In genomic region chr17:74430706-74431567, GRCh38 we compare ENCODE assay signal across 7 cellular contexts. TPM values are rescaled to one million over a fixed set of nuclear protein-coding genes. Genes with fewer than 3 reads are reported as not detected.
DNase-seq lines count a peak whose midpoint lies in the region; TF ChIP-seq lines count a peak whose summit lies in the region.

No MANE protein-coding gene starts in this region.

- no peaks in the 10 kb centered on the region for H3K27me3 ChIP-seq in HAP-1 (ENCODE audit: low read depth)

- no peaks in the 10 kb centered on the region for H3K36me3 Mint-ChIP-seq in activated T-helper 1 cell treated with anti-CD3 and anti-CD28 coated beads, Interleukin-12 subunit alpha, Interleukin-12 subunit beta, Interleukin-2, Interleukin-4 antibody, amounts not matched to agents 30 ng/mL and 10 ng/mL and 1 ng/mL, durations not matched to agents 14 hours and 24 hours and 36 hours (ENCODE audit: low read depth)

- peaks cover 23% of the 10 kb centered on the region for H3K4me1 ChIP-seq in HAP-1

- DNase-seq in G401 (ENCODE audit: low spot score) (peak; percentile 44), HAP-1 (ENCODE audit: low spot score in 2 of 2) (peak; percentile 63 to 85), NCI-H2107 treated with DMSO at 0.1 percent for 48 hours (lab: John Stamatoyannopoulos, UW; ENCODE audit: unreplicated experiment) (peak; percentile 79), astrocyte of the spinal cord (ENCODE audit: low read depth, low spot score) (peak; percentile 44), retinal pigment epithelial cell (ENCODE audit: low read depth) (peak; percentile 87)
- DNase-seq in activated T-helper 1 cell treated with anti-CD3 and anti-CD28 coated beads, Interleukin-12 subunit alpha, Interleukin-12 subunit beta, Interleukin-2, Interleukin-4 antibody, amounts not matched to agents 30 ng/mL and 10 ng/mL and 1 ng/mL, durations not matched to agents 14 hours and 24 hours and 36 hours (ENCODE audit: low spot score) = no peak

- H3K27ac Mint-ChIP-seq in activated T-helper 1 cell treated with anti-CD3 and anti-CD28 coated beads, Interleukin-12 subunit alpha, Interleukin-12 subunit beta, Interleukin-2, Interleukin-4 antibody, amounts not matched to agents 30 ng/mL and 10 ng/mL and 1 ng/mL, durations not matched to agents 14 hours and 24 hours and 36 hours = no peak overlapping the region

- H3K36me3 ChIP-seq in HAP-1 (replicated peaks) = no peaks in the 10 kb centered on the region

- no peaks in the 10 kb centered on the region for H3K9me3 ChIP-seq in HAP-1

- H3K4me3 ChIP-seq in HAP-1 (peak overlapping the region; percentile 53), astrocyte of the spinal cord (ENCODE audit: low read depth, low read length) (no peak overlapping the region), iPS-11a (ENCODE audit: low read depth, low read length) (peak overlapping the region; percentile 78), retinal pigment epithelial cell (ENCODE audit: low read length) (peak overlapping the region; percentile 76)

- intact Hi-C loops in activated T-helper 1 cell treated with anti-CD3 and anti-CD28 coated beads, Interleukin-12 subunit alpha, Interleukin-12 subunit beta, Interleukin-2, Interleukin-4 antibody, amounts not matched to agents 30 ng/mL and 10 ng/mL and 1 ng/mL, durations not matched to agents 14 hours and 24 hours and 36 hours (cut with micrococcal nuclease) = no loop called here

- no peaks in the 10 kb centered on the region for H3K4me1 Mint-ChIP-seq in activated T-helper 1 cell treated with anti-CD3 and anti-CD28 coated beads, Interleukin-12 subunit alpha, Interleukin-12 subunit beta, Interleukin-2, Interleukin-4 antibody, amounts not matched to agents 30 ng/mL and 10 ng/mL and 1 ng/mL, durations not matched to agents 14 hours and 24 hours and 36 hours (ENCODE audit: low read depth)

- H3K4me3 Mint-ChIP-seq in activated T-helper 1 cell treated with anti-CD3 and anti-CD28 coated beads, Interleukin-12 subunit alpha, Interleukin-12 subunit beta, Interleukin-2, Interleukin-4 antibody, amounts not matched to agents 30 ng/mL and 10 ng/mL and 1 ng/mL, durations not matched to agents 14 hours and 24 hours and 36 hours = no peak overlapping the region

- H3K27me3 Mint-ChIP-seq in activated T-helper 1 cell treated with anti-CD3 and anti-CD28 coated beads, Interleukin-12 subunit alpha, Interleukin-12 subunit beta, Interleukin-2, Interleukin-4 antibody, amounts not matched to agents 30 ng/mL and 10 ng/mL and 1 ng/mL, durations not matched to agents 14 hours and 24 hours and 36 hours (ENCODE audit: insufficient read depth) = peaks cover 49% of the 10 kb centered on the region

- TF ChIP-seq CTCF in astrocyte of the spinal cord (IDR thresholded peaks at IDR 0.05; ENCODE audit: low read depth, low read length) (no peak), retinal pigment epithelial cell (conservative IDR thresholded peaks at IDR 0.05; ENCODE audit: low read depth, low read length) (no peak)

- in situ Hi-C loops in G401 (cut with HindIII; ENCODE audit: low sequenced_read_pairs) (no loop called here), HAP-1 (cut with MboI; ENCODE audit: low sequenced_read_pairs) (no loop called here), astrocyte of the spinal cord (cut with HindIII; ENCODE audit: low sequenced_read_pairs) (no loop called here)

- no peaks in the 10 kb centered on the region for H3K9me3 Mint-ChIP-seq in activated T-helper 1 cell treated with anti-CD3 and anti-CD28 coated beads, Interleukin-12 subunit alpha, Interleukin-12 subunit beta, Interleukin-2, Interleukin-4 antibody, amounts not matched to agents 30 ng/mL and 10 ng/mL and 1 ng/mL, durations not matched to agents 14 hours and 24 hours and 36 hours

RNA-seq across cellular contexts. Expression of gene GPRC5C, which starts 1.0 kb away (rescaled TPM):
- total RNA-seq in G401 (2014; rRNA removed; shearing (Covaris generic)) = 8.7 and 9.4 TPM in 2 replicates
- total RNA-seq in activated T-helper 1 cell treated with anti-CD3 and anti-CD28 coated beads, Interleukin-12 subunit alpha, Interleukin-12 subunit beta, Interleukin-2, Interleukin-4 antibody, amounts not matched to agents 30 ng/mL and 10 ng/mL and 1 ng/mL, durations not matched to agents 14 hours and 24 hours and 36 hours = 0.86 TPM in 1 of 2 replicates, not detected in the other

RNA-seq across cellular contexts. Expression of gene CD300A, which starts 35.5 kb away (rescaled TPM):
- total RNA-seq in G401 (2014; rRNA removed; shearing (Covaris generic)) = not detected in 2 replicates
- total RNA-seq in activated T-helper 1 cell treated with anti-CD3 and anti-CD28 coated beads, Interleukin-12 subunit alpha, Interleukin-12 subunit beta, Interleukin-2, Interleukin-4 antibody, amounts not matched to agents 30 ng/mL and 10 ng/mL and 1 ng/mL, durations not matched to agents 14 hours and 24 hours and 36 hours = 9.8 and 10.4 TPM in 2 replicates

Comparison
In these comparisons a context has a peak if more than half of its experiments do, and no peak if none do; other contexts are left out.
1. RNA of gene CD300A, which starts 35.5 kb away (total RNA-seq): 9.8 to 10.4 TPM in activated T-helper 1 cell treated with anti-CD3 and anti-CD28 coated beads, Interleukin-12 subunit alpha, Interleukin-12 subunit beta, Interleukin-2, Interleukin-4 antibody, amounts not matched to agents 30 ng/mL and 10 ng/mL and 1 ng/mL, durations not matched to agents 14 hours and 24 hours and 36 hours; not detected in G401; every median in the first group is over 10 times any median in the second.